1 cellular context compared by ENCODE assay signal in genomic region chr9:93441181-93441580, GRCh38.
TF ChIP-seq lines count a peak whose summit lies in the region.

No MANE protein-coding gene starts in this region.

TF ChIP-seq in GM12878, 131 proteins besides CTCF, POLR2A, EP300 and RAD21:
- TF ChIP-seq, protein P1, sequence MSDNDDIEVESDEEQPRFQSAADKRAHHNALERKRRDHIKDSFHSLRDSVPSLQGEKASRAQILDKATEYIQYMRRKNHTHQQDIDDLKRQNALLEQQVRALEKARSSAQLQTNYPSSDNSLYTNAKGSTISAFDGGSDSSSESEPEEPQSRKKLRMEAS (IDR thresholded peaks at IDR 0.05; ENCODE audit: low read depth, low read length) = no peak
